ENCODE assay signal across 11 cellular contexts in genomic region chr1:37755290-37755689, GRCh38. TPM values are rescaled to one million over a fixed set of nuclear protein-coding genes. Genes with fewer than 3 reads are reported as not detected.
DNase-seq lines count a peak whose midpoint lies in the region; ATAC-seq and TF ChIP-seq lines count a peak whose summit lies in the region.
"Had no signal": no experiment of that assay in that cellular context is flagged by ENCODE, and none has a peak within 500 bp of the region (broad histone marks: within the 10 kb centered on the region; RNA-seq: fewer than 3 reads in every experiment).

No MANE protein-coding gene starts in this region.

- H3K4me3 ChIP-seq in left lung: no peak overlapping the region
- H3K4me3 ChIP-seq: transverse colon had no signal

- H3K36me3 ChIP-seq in left lung: no peaks in the 10 kb centered on the region
- H3K36me3 ChIP-seq: transverse colon had no signal

- DNase-seq in activated CD4-positive, alpha-beta T cell treated with anti-CD3 and anti-CD28 coated beads, Interleukin-2, amount 50 U/mL, for 48 hours: peak; percentile 39 to 57
- no peak for DNase-seq in activated CD4-positive, alpha-beta T cell treated with anti-CD3 and anti-CD28 coated beads, Interleukin-2, amount 50 U/mL, for 4 hours
- DNase-seq in GM10266 (ENCODE audit: extremely low spot score): peak; percentile 64
- DNase-seq in SW480 (ENCODE audit: low spot score): peak; percentile 58
- no peak for DNase-seq in left lung
- no peak for DNase-seq in central memory CD4-positive, alpha-beta T cell
- DNase-seq in globus pallidus (ENCODE audit: low spot score): no peak
- DNase-seq: NCI-H2171, transverse colon had no signal

- H3K27ac ChIP-seq in left lung: no peak overlapping the region
- H3K27ac ChIP-seq: transverse colon had no signal

- intact Hi-C loops in left lung (cut with DNase I): no loop called here

- H3K9me3 ChIP-seq in left lung: no peaks in the 10 kb centered on the region
- H3K9me3 ChIP-seq: transverse colon had no signal

- peak; percentile 69 for ATAC-seq in left lung
- no peak for ATAC-seq in GM21825 (IDR thresholded peaks at IDR 0.05; ENCODE audit: unreplicated experiment)

- no peaks in the 10 kb centered on the region for H3K4me1 ChIP-seq in left lung

- peaks cover 25 to 98% of the 10 kb centered on the region in 2 donors for H3K27me3 ChIP-seq in left lung

- TF ChIP-seq CTCF in GM10266 (IDR thresholded peaks at IDR 0.05; ENCODE audit: control insufficient read depth, insufficient read depth, low read depth, missing control alignments): no peak
- no peak for TF ChIP-seq CTCF in left lung (IDR thresholded peaks at IDR 0.05)

RNA-seq across cellular contexts. Expression of gene EPHA10, which starts 9.6 kb away (rescaled TPM):
- total RNA-seq in left lung: 1 to 10 TPM; 2.3 to 3.2 TPM
- total RNA-seq: skeletal muscle tissue had no signal

RNA-seq across cellular contexts. Expression of gene MANEAL, which starts 38.4 kb away (rescaled TPM):
- total RNA-seq in left lung: 10 to 100 TPM in 1 of 2 donors, 1 to 10 TPM in 1; 8.6 to 11.2 TPM

RNA-seq across cellular contexts. Expression of gene C1orf122, which starts 52.3 kb away (rescaled TPM):
- 10 to 100 TPM; 43.0 to 54.3 TPM for total RNA-seq in left lung

RNA-seq across cellular contexts. Expression of gene YRDC, which starts 52.7 kb away (rescaled TPM):
- 10 to 100 TPM; 13.1 to 16.9 TPM for total RNA-seq in left lung

Comparison
In these comparisons a context has a peak if more than half of its experiments do, and no peak if none do; other contexts are left out.
1. DNase-seq: peak in activated CD4-positive, alpha-beta T cell treated with anti-CD3 and anti-CD28 coated beads, Interleukin-2, amount 50 U/mL, for 48 hours (2 of 2), GM10266 (single experiment) and SW480 (single experiment); none in activated CD4-positive, alpha-beta T cell treated with anti-CD3 and anti-CD28 coated beads, Interleukin-2, amount 50 U/mL, for 4 hours (0 of 2), left lung (0 of 2), central memory CD4-positive, alpha-beta T cell (single experiment) and globus pallidus (single experiment).